19 cellular contexts compared by ENCODE assay signal in genomic region chr2:147688252-147688651, GRCh38.
A peak's percentile ranks its signal among the peaks of the same experiment; 100 is the strongest.
DNase-seq lines count a peak whose midpoint lies in the region; ATAC-seq and TF ChIP-seq lines count a peak whose summit lies in the region.
"Had no signal": no experiment of that assay in that cellular context is flagged by ENCODE, and none has a peak within 500 bp of the region (broad histone marks: within the 10 kb centered on the region; RNA-seq: fewer than 3 reads in every experiment).

No MANE protein-coding gene starts in this region.

- H3K36me3 Mint-ChIP-seq in activated naive CD4-positive, alpha-beta T cell treated with anti-CD3 and anti-CD28 coated beads, Interleukin-2, amount 10 ng/mL, durations not matched to agents 7 days and 5 days: no peaks in the 10 kb centered on the region
- H3K36me3 Mint-ChIP-seq in Calu3 (ENCODE audit: insufficient read depth, unreplicated experiment): no peaks in the 10 kb centered on the region

- no peaks in the 10 kb centered on the region for H3K36me3 ChIP-seq in sigmoid colon
- H3K36me3 ChIP-seq: BLaER1 treated with 17β-estradiol and CSF1 and Interleukin-3, amounts not matched to agents 10 nM and 100 nM; MG63 had no signal

- no peak overlapping the region for H3K27ac Mint-ChIP-seq in activated naive CD4-positive, alpha-beta T cell treated with anti-CD3 and anti-CD28 coated beads, Interleukin-2, amount 10 ng/mL, durations not matched to agents 7 days and 5 days
- H3K27ac Mint-ChIP-seq in Calu3 (ENCODE audit: unreplicated experiment): no peak overlapping the region
- H3K27ac Mint-ChIP-seq: HFFc6 had no signal

- no peaks in the 10 kb centered on the region for H3K9me3 ChIP-seq in sigmoid colon
- H3K9me3 ChIP-seq: MG63 had no signal

- no peaks in the 10 kb centered on the region for H3K4me1 Mint-ChIP-seq in activated naive CD4-positive, alpha-beta T cell treated with anti-CD3 and anti-CD28 coated beads, Interleukin-2, amount 10 ng/mL, durations not matched to agents 7 days and 5 days
- H3K4me1 Mint-ChIP-seq in Calu3 (ENCODE audit: low read depth, unreplicated experiment): no peaks in the 10 kb centered on the region

- 26 to 70% methylated on average over 1 of the region's 1 CpG for WGBS in sigmoid colon, 2 donors

- H3K4me1 ChIP-seq in foreskin keratinocyte (no peaks in the 10 kb centered on the region), sigmoid colon (no peaks in the 10 kb centered on the region)

- intact Hi-C loops in sigmoid colon (cut with DNase I) (no loop called here), Calu3 (cut with micrococcal nuclease; ENCODE audit: unreplicated experiment) (no loop called here)

- no peak for TF ChIP-seq EP300 in sigmoid colon (IDR thresholded peaks at IDR 0.05)

- H3K27me3 ChIP-seq in foreskin keratinocyte (no peaks in the 10 kb centered on the region), sigmoid colon (no peaks in the 10 kb centered on the region)
- H3K27me3 ChIP-seq: BLaER1 treated with 17β-estradiol and CSF1 and Interleukin-3, amounts not matched to agents 10 nM and 100 nM; MG63 had no signal

- CTCF ChIA-PET in activated naive CD4-positive, alpha-beta T cell treated with anti-CD3 and anti-CD28 coated beads, Interleukin-2, amount 10 ng/mL, durations not matched to agents 7 days and 5 days (lab: Charles Lee): no interaction called here
- CTCF ChIA-PET in Calu3 (lab: Charles Lee): no interaction called here

- no TSS peak for BruUV-seq in Calu3 (replicated peaks; lab: Mats Ljungman, UMichigan)

- H3K9me3 Mint-ChIP-seq in activated naive CD4-positive, alpha-beta T cell treated with anti-CD3 and anti-CD28 coated beads, Interleukin-2, amount 10 ng/mL, durations not matched to agents 7 days and 5 days: peaks cover 2% of the 10 kb centered on the region
- H3K9me3 Mint-ChIP-seq in Calu3 (ENCODE audit: low read depth, unreplicated experiment): peaks cover 2% of the 10 kb centered on the region

- H3K27ac ChIP-seq in foreskin keratinocyte: no peak overlapping the region
- no peak overlapping the region for H3K27ac ChIP-seq in sigmoid colon
- H3K27ac ChIP-seq: KMS-11 had no signal

- H3K4me3 ChIP-seq in sigmoid colon: no peak overlapping the region
- H3K4me3 ChIP-seq: MG63 had no signal

- no peak for TF ChIP-seq POLR2A in sigmoid colon (IDR thresholded peaks at IDR 0.05)

- TF ChIP-seq CTCF in foreskin keratinocyte (conservative IDR thresholded peaks at IDR 0.05) (no peak), sigmoid colon (IDR thresholded peaks at IDR 0.05) (no peak), Calu3 (IDR thresholded peaks at IDR 0.05; ENCODE audit: unreplicated experiment) (no peak)

- no peak overlapping the region for H3K4me3 Mint-ChIP-seq in activated naive CD4-positive, alpha-beta T cell treated with anti-CD3 and anti-CD28 coated beads, Interleukin-2, amount 10 ng/mL, durations not matched to agents 7 days and 5 days
- no peak overlapping the region for H3K4me3 Mint-ChIP-seq in Calu3 (ENCODE audit: low read depth, unreplicated experiment)
- H3K4me3 Mint-ChIP-seq: HFFc6 had no signal

- DNase-seq in HT1080 (ENCODE audit: low read depth) (peak; percentile 11), amniotic epithelial cell (ENCODE audit: low read depth) (peak; percentile 63), foreskin keratinocyte (peak in 1 of 2 donors; percentile 40), sigmoid colon (no peak), Calu3 (no peak)
- no peak for DNase-seq in activated naive CD4-positive, alpha-beta T cell treated with anti-CD3 and anti-CD28 coated beads, Interleukin-2, amount 10 ng/mL, durations not matched to agents 7 days and 5 days
- DNase-seq: GOT3, HFFc6, MG63, NCI-H1417, NCI-H1930, NCI-H2171, NCI-H510A, NCI-H82, RPMI8226 had no signal

- H3K27me3 Mint-ChIP-seq in activated naive CD4-positive, alpha-beta T cell treated with anti-CD3 and anti-CD28 coated beads, Interleukin-2, amount 10 ng/mL, durations not matched to agents 7 days and 5 days: peaks cover 5% of the 10 kb centered on the region
- H3K27me3 Mint-ChIP-seq in Calu3 (ENCODE audit: unreplicated experiment): no peaks in the 10 kb centered on the region

- ATAC-seq in foreskin keratinocyte (peak; percentile 73), HG03175 (IDR thresholded peaks at IDR 0.05; ENCODE audit: unreplicated experiment) (no peak)
- ATAC-seq: HepG2 had no signal

Comparison
In these comparisons a context has a peak if more than half of its experiments do, and no peak if none do; other contexts are left out.
1. DNase-seq: peak in HT1080 (single experiment) and amniotic epithelial cell (single experiment); none in sigmoid colon (single experiment), activated naive CD4-positive, alpha-beta T cell treated with anti-CD3 and anti-CD28 coated beads, Interleukin-2, amount 10 ng/mL, durations not matched to agents 7 days and 5 days (single experiment) and Calu3 (single experiment).